Comparison of ENCODE assay signal across 8 cellular contexts in the genomic region with DNA sequence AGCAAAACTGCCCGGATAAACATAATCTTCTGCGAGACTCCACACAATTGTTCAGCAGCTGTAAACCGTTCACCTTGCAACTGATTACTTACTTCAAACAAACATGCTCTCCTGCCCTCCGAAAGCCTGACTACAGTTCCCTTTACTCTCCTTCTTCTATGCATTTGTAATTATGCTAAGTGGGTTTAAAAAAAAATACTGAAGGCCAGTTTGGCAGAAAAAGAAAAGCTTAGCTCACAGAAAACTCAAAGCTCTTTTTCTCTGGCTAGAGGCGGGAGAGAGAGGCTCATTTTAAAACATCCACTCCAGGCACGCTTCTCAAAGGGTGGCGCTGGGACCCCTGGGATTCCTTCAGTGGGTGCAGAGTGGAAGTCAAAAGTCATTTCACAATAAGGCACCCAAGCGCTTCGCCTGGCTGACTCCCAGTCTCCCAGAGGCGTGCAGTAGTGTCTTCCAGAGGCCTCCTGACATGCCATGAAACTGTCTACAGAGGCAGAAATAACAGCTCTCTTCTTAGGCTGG. TPM values are rescaled to one million over a fixed set of nuclear protein-coding genes. Genes with fewer than 3 reads are reported as not detected.
A peak's percentile ranks its signal among the peaks of the same experiment; 100 is the strongest.
DNase-seq lines count a peak whose midpoint lies in the region; ATAC-seq, FAIRE-seq and TF ChIP-seq lines count a peak whose summit lies in the region.

No MANE protein-coding gene starts in this region.

- H3K79me2 ChIP-seq in OCI-LY1 (ENCODE audit: insufficient read depth, low read length), result peaks cover 63% of the 10 kb centered on the region

- no peak for FAIRE-seq in D721Med (lab: Jason Lieb, UNC)

- no peak overlapping the region for H2AFZ ChIP-seq in OCI-LY1 (ENCODE audit: low read length)

- H3K27ac Mint-ChIP-seq in endodermal cell, result peak overlapping the region; percentile 89

- peak overlapping the region; percentile 55 for H3K4me3 ChIP-seq in BJ (ENCODE audit: low read depth, low read length)
- peak overlapping the region; percentile 96 for H3K4me3 ChIP-seq in OCI-LY1 (ENCODE audit: low read depth, low read length, poor library complexity, severe bottlenecking)
- H3K4me3 ChIP-seq in endodermal cell (ENCODE audit: low read length), result peak overlapping the region; percentile 79
- H3K4me3 ChIP-seq in mucosa of stomach (ENCODE audit: low read length), result peak overlapping the region; percentile 21

- H3K27me3 Mint-ChIP-seq in endodermal cell (ENCODE audit: insufficient read depth), result no peaks in the 10 kb centered on the region

- TF ChIP-seq CTCF in BJ (IDR thresholded peaks at IDR 0.05; ENCODE audit: insufficient read depth, low read depth, low read length) (no peak), OCI-LY1 (IDR thresholded peaks at IDR 0.05; ENCODE audit: low read length) (no peak), endodermal cell (conservative IDR thresholded peaks at IDR 0.05) (no peak), D721Med (IDR thresholded peaks at IDR 0.05; ENCODE audit: insufficient read depth, missing control alignments) (no peak)

- CTCF ChIA-PET in BJ (lab: Yijun Ruan, JAX), result no interaction called here

- H3K9me3 ChIP-seq in OCI-LY1 (ENCODE audit: low read length), result no peaks in the 10 kb centered on the region
- H3K9me3 ChIP-seq in endodermal cell (ENCODE audit: control insufficient read depth, low read length), result no peaks in the 10 kb centered on the region
- H3K9me3 ChIP-seq in mucosa of stomach (ENCODE audit: control insufficient read depth, low read length), result no peaks in the 10 kb centered on the region

- H3K36me3 ChIP-seq in BJ (ENCODE audit: control insufficient read depth, insufficient read depth, low read length), result no peaks in the 10 kb centered on the region; the same call in none of the 2 replicates
- peaks cover 38% of the 10 kb centered on the region for H3K36me3 ChIP-seq in OCI-LY1 (ENCODE audit: insufficient read depth, low read length)
- peaks cover 12% of the 10 kb centered on the region for H3K36me3 ChIP-seq in endodermal cell (ENCODE audit: control insufficient read depth, insufficient read depth, low read length)
- no peaks in the 10 kb centered on the region for H3K36me3 ChIP-seq in mucosa of stomach (ENCODE audit: control insufficient read depth, insufficient read depth, low read length)

- no peaks in the 10 kb centered on the region for H3K9me2 ChIP-seq in OCI-LY1 (ENCODE audit: low read depth, low read length)

- H3K4me1 Mint-ChIP-seq in endodermal cell, result peaks cover 32% of the 10 kb centered on the region

- H3K9ac ChIP-seq in OCI-LY1 (ENCODE audit: low read length) (peak overlapping the region; percentile 97), endodermal cell (ENCODE audit: extremely low read depth, low read length, poor library complexity, severe bottlenecking) (peak overlapping the region; percentile 40), mucosa of stomach (ENCODE audit: low read length) (peak overlapping the region; percentile 87)

- peaks cover 60% of the 10 kb centered on the region for H3K4me1 ChIP-seq in OCI-LY1 (ENCODE audit: insufficient read depth, low read length, severe bottlenecking)
- H3K4me1 ChIP-seq in endodermal cell (ENCODE audit: control insufficient read depth, insufficient read depth, low read length), result peaks cover 6% of the 10 kb centered on the region
- H3K4me1 ChIP-seq in mucosa of stomach (ENCODE audit: control insufficient read depth, insufficient read depth, low read length), result peaks cover 30% of the 10 kb centered on the region

- H3K4me2 ChIP-seq in OCI-LY1 (ENCODE audit: low read length), result peak overlapping the region; percentile 76

- H3K27ac ChIP-seq in OCI-LY1 (ENCODE audit: low read depth, low read length, poor library complexity, severe bottlenecking) (peak overlapping the region; percentile 90), endodermal cell (ENCODE audit: low read depth, low read length) (peak overlapping the region; percentile 57)

- 18 to 24% methylated on average over 5 to 10 of the region's 10 CpGs for WGBS in endodermal cell (ENCODE audit: insufficient coverage in 1 of 2, insufficient read length in 1 of 2), 2 experiments

- no peaks in the 10 kb centered on the region for H3K9me3 Mint-ChIP-seq in endodermal cell

- no peaks in the 10 kb centered on the region for H3K27me3 ChIP-seq in BJ (ENCODE audit: control insufficient read depth, insufficient read depth, low read length)
- H3K27me3 ChIP-seq in OCI-LY1 (ENCODE audit: insufficient read depth, low read length), result no peaks in the 10 kb centered on the region
- H3K27me3 ChIP-seq in endodermal cell (ENCODE audit: control insufficient read depth, insufficient read depth, low read length, poor library complexity, severe bottlenecking), result no peaks in the 10 kb centered on the region
- H3K27me3 ChIP-seq in mucosa of stomach (ENCODE audit: control insufficient read depth, insufficient read depth, low read length), result no peaks in the 10 kb centered on the region

- peaks cover 4% of the 10 kb centered on the region; the same call in 1 of the 2 replicates for H4K20me1 ChIP-seq in OCI-LY1 (ENCODE audit: insufficient read depth, low read length)

- POLR2A ChIA-PET in BJ (lab: Charles Lee), result no interaction called here

- ATAC-seq in GM18873 (IDR thresholded peaks at IDR 0.05; ENCODE audit: low FRiP score, unreplicated experiment), result no peak
- ATAC-seq in esophagus mucosa, result no peak

- H3F3A ChIP-seq in OCI-LY1 (ENCODE audit: insufficient read depth, low read length), result peaks cover 6% of the 10 kb centered on the region; the same call in 1 of the 2 replicates

- H3K4me3 Mint-ChIP-seq in endodermal cell, result peak overlapping the region; percentile 72

- peaks cover 23% of the 10 kb centered on the region for H3K36me3 Mint-ChIP-seq in endodermal cell (ENCODE audit: low read depth)

- no peak for DNase-seq in BJ (ENCODE audit: low read depth)
- DNase-seq in endodermal cell, result no peak
- no peak for DNase-seq in D721Med (ENCODE audit: insufficient read length, low spot score)
- no peak for DNase-seq in NCI-H1092 (lab: John Stamatoyannopoulos, UW)

RNA-seq across cellular contexts. Expression of a gene that starts 1.9 kb away (rescaled TPM):
- polyA plus RNA-seq in BJ (2011; rRNA removed), result 50.2 and 66.2 TPM in 2 replicates
- polyA minus RNA-seq in BJ (2011; rRNA and poly(A)+ RNA removed), result 30.0 and 40.8 TPM in 2 replicates
- total RNA-seq in endodermal cell (10 to 100 TPM; 36.5 to 45.4 TPM), esophagus mucosa (9.7 TPM)
- 43.9 TPM for polyA plus RNA-seq in endodermal cell (2013, experiment 1 of 2)
- polyA plus RNA-seq in endodermal cell (2013, experiment 2 of 2), result 47.7 TPM

RNA-seq across cellular contexts. Expression of a gene that starts 1.9 kb away (rescaled TPM):
- polyA plus RNA-seq in BJ (2011; rRNA removed), result 21.8 and 26.3 TPM in 2 replicates
- polyA minus RNA-seq in BJ (2011; rRNA and poly(A)+ RNA removed), result 17.5 and 23.0 TPM in 2 replicates
- total RNA-seq in endodermal cell (10 to 100 TPM; 55.8 to 71.9 TPM), esophagus mucosa (16.0 TPM)
- 39.2 TPM for polyA plus RNA-seq in endodermal cell (2013, experiment 1 of 2)
- polyA plus RNA-seq in endodermal cell (2013, experiment 2 of 2), result 41.0 TPM

Comparison
In these comparisons a context has a peak if more than half of its experiments do, and no peak if none do; other contexts are left out.
1. H3K4me3 ChIP-seq: peak in every context shown above with its lines; median percentile 96 in OCI-LY1; 79 in endodermal cell; 55 in BJ; 21 in mucosa of stomach.
2. H3K9ac ChIP-seq: peak in every context shown above with its lines; median percentile 97 in OCI-LY1; 87 in mucosa of stomach; 40 in endodermal cell.